Comparison of ENCODE assay signal across 7 cellular contexts in the genomic region with DNA sequence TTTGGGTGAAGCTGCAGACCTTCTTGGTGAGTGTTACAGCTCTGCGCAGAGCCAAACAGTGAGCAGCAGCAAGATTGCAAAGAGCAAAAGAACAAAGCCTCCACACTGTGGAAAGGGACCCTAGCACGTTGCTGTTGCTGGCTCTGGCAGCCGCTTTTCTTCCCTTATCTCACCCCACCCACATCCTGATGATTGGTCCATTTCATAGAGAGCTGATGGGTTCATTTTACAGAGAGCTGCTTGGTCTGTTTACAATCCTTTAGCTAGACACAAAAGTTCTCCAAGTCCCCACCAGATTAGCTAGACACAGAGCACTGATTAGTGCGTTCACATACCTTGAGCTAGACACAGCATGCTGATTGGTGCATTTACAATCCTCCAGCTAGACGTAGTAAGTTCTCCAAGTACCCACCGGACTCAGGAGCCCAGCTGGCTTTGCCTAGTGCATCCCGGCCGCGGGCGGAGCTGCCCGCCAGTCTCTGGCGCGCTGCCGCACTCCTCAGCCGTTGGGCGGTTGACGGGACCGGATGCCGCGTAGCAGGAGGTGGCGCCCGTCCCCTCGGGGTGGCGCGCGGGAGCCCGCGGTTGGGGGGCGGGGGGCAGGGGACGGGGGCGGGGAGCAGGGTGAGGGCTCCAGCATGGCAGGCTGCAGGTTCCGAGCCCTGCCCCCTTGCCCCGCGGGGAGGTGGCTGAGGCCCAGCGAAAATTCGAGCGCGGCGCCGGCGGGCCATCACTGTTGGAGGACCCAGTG.
DNase-seq lines count a peak whose midpoint lies in the region; ATAC-seq and TF ChIP-seq lines count a peak whose summit lies in the region.
"Not testable (repeated sequence)": the region's sequence is repeated elsewhere in the genome, so short reads cannot be mapped to it uniquely, and the experiment has no call there.

No MANE protein-coding gene starts in this region.

- peak overlapping the region; percentile 85 for H3K4me3 Mint-ChIP-seq in T-helper 2 cell treated with Interferon-gamma antibody and Interleukin-4, amounts not matched to agents 5 μg/mL and 100 μg/mL, for 36 hours
- H3K4me3 Mint-ChIP-seq in activated naive CD4-positive, alpha-beta T cell treated with anti-CD3 and anti-CD28 coated beads, Interleukin-2, amount 50 U/mL, for 24 hours, result peak overlapping the region; percentile 88

- H3K27ac Mint-ChIP-seq in T-helper 2 cell treated with Interferon-gamma antibody and Interleukin-4, amounts not matched to agents 5 μg/mL and 100 μg/mL, for 36 hours, result peak overlapping the region; percentile 89
- peak overlapping the region; percentile 82 for H3K27ac Mint-ChIP-seq in activated naive CD4-positive, alpha-beta T cell treated with anti-CD3 and anti-CD28 coated beads, Interleukin-2, amount 50 U/mL, for 24 hours

- H3K9me3 ChIP-seq in mesodermal cell (ENCODE audit: control insufficient read depth, low read length), result not testable (repeated sequence)

- ATAC-seq in HG03520 (IDR thresholded peaks at IDR 0.05; ENCODE audit: unreplicated experiment), result peak; percentile 30

- not testable (repeated sequence) for H3K36me3 ChIP-seq in mesodermal cell (ENCODE audit: control insufficient read depth, insufficient read depth, low read length)

- H3K36me3 Mint-ChIP-seq in T-helper 2 cell treated with Interferon-gamma antibody and Interleukin-4, amounts not matched to agents 5 μg/mL and 100 μg/mL, for 36 hours (ENCODE audit: low read depth); activated naive CD4-positive, alpha-beta T cell treated with anti-CD3 and anti-CD28 coated beads, Interleukin-2, amount 50 U/mL, for 24 hours: not testable (repeated sequence)

- not testable (repeated sequence) for H3K9me3 Mint-ChIP-seq in T-helper 2 cell treated with Interferon-gamma antibody and Interleukin-4, amounts not matched to agents 5 μg/mL and 100 μg/mL, for 36 hours; activated naive CD4-positive, alpha-beta T cell treated with anti-CD3 and anti-CD28 coated beads, Interleukin-2, amount 50 U/mL, for 24 hours

- peak overlapping the region; percentile 23 for H3K4me3 ChIP-seq in mesodermal cell (ENCODE audit: extremely low read depth, insufficient read depth, low read length, poor library complexity, severe bottlenecking)

- peak overlapping the region; percentile 77 for H3K27ac ChIP-seq in mesodermal cell (ENCODE audit: low read depth, low read length, severe bottlenecking)

- no CpG with 5 or more reads among the region's 41 CpGs for WGBS in mesodermal cell (ENCODE audit: insufficient coverage in 2 of 2), 2 experiments

- peak; percentile 23 for TF ChIP-seq POLR2A in GM18526 (IDR thresholded peaks at IDR 0.05; ENCODE audit: extremely low read depth, insufficient read length)

- H3K4me1 Mint-ChIP-seq in T-helper 2 cell treated with Interferon-gamma antibody and Interleukin-4, amounts not matched to agents 5 μg/mL and 100 μg/mL, for 36 hours (ENCODE audit: low read depth), result peaks cover 11% of the 10 kb centered on the region
- H3K4me1 Mint-ChIP-seq in activated naive CD4-positive, alpha-beta T cell treated with anti-CD3 and anti-CD28 coated beads, Interleukin-2, amount 50 U/mL, for 24 hours, result peaks cover 25% of the 10 kb centered on the region

- H3K27me3 Mint-ChIP-seq in T-helper 2 cell treated with Interferon-gamma antibody and Interleukin-4, amounts not matched to agents 5 μg/mL and 100 μg/mL, for 36 hours (ENCODE audit: low read depth); activated naive CD4-positive, alpha-beta T cell treated with anti-CD3 and anti-CD28 coated beads, Interleukin-2, amount 50 U/mL, for 24 hours: not testable (repeated sequence)

- peak; percentile 81 for DNase-seq in T-helper 2 cell treated with Interferon-gamma antibody and Interleukin-4, amounts not matched to agents 5 μg/mL and 100 μg/mL, for 36 hours (ENCODE audit: low spot score)
- peak; percentile 53 for DNase-seq in fibroblast of peridontal ligament (ENCODE audit: extremely low read depth)
- peak; percentile 19 to 68 (median 50) for DNase-seq in stimulated activated CD4-positive, alpha-beta T cell treated with anti-CD3 and anti-CD28 coated beads, Interleukin-1b, Interleukin-23, amount 100 ng/mL, for 24 hours (ENCODE audit: low read depth in 4 of 4, low spot score in 1 of 4)

- H3K4me1 ChIP-seq in mesodermal cell (ENCODE audit: control insufficient read depth, insufficient read depth, low read length, poor library complexity, severe bottlenecking), result not testable (repeated sequence)

Comparison
In these comparisons a context has a peak if more than half of its experiments do, and no peak if none do; other contexts are left out.
1. Peak in every context shown above with its lines: DNase-seq, ATAC-seq, H3K4me3 ChIP-seq and H3K27ac ChIP-seq.